ENCODE assay signal across 13 cellular contexts in the genomic region with DNA sequence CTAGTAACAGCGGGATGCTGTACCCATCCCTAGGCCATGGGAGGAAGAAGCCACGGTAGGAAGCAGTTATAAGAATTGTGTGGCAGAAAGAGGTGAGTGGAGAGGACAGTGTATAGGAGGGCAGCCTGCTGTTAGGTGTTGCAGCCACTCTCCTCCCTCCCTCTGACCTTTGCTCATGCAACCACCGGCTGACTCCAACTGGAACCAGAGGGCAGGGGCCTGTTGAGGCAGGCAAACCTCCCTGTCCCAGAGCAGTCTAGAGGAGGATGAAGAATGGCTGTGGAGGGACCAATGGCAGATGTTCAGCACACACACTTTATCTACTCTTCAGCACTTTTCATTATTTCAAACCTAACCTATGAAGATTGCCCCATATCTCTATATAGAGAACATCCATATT.
DNase-seq lines count a peak whose midpoint lies in the region; ATAC-seq and TF ChIP-seq lines count a peak whose summit lies in the region.
"Had no signal": no experiment of that assay in that cellular context is flagged by ENCODE, and none has a peak within 500 bp of the region (broad histone marks: within the 10 kb centered on the region; RNA-seq: fewer than 3 reads in every experiment).

No MANE protein-coding gene starts in this region.

- no peak overlapping the region for H3K27ac ChIP-seq in BLaER1
- H3K27ac ChIP-seq in DOHH2 (ENCODE audit: low read depth, low read length): no peak overlapping the region

- H3K4me1 ChIP-seq in BLaER1: peaks cover 40% of the 10 kb centered on the region
- H3K4me1 ChIP-seq in DOHH2 (ENCODE audit: control insufficient read depth, low read length): peaks cover 20% of the 10 kb centered on the region

- H3K36me3 ChIP-seq in BLaER1 (peaks cover 58% of the 10 kb centered on the region), DOHH2 (ENCODE audit: control insufficient read depth, low read length) (peaks cover 42% of the 10 kb centered on the region)

- no peaks in the 10 kb centered on the region for H3K9me3 ChIP-seq in BLaER1
- H3K9me3 ChIP-seq in DOHH2 (ENCODE audit: control insufficient read depth, insufficient read depth, low read length): no peaks in the 10 kb centered on the region

- no peaks in the 10 kb centered on the region for H3F3A ChIP-seq in DOHH2 (ENCODE audit: control insufficient read depth, insufficient read depth)

- intact Hi-C loops in head of caudate nucleus (cut with DNase I): loop anchor here (10.0 kb wide), 1 partner anchor 206 kb away; a partner anchor contains a TSS

- H3K27me3 ChIP-seq in BLaER1 (no peaks in the 10 kb centered on the region), DOHH2 (ENCODE audit: control insufficient read depth, low read length) (no peaks in the 10 kb centered on the region)

- H3K4me2 ChIP-seq in BLaER1 (peak overlapping the region; percentile 95; the same call in 1 of the 2 replicates), DOHH2 (ENCODE audit: low read length) (0 out of 2 replicates have a peak overlapping the region, but pooled peaks have one; percentile 86)

- no peaks in the 10 kb centered on the region for H3K9me2 ChIP-seq in DOHH2 (replicated peaks; ENCODE audit: control insufficient read depth, low read length)

- peak overlapping the region; percentile 41 for H3K27ac Mint-ChIP-seq in activated naive CD8-positive, alpha-beta T cell
- H3K27ac Mint-ChIP-seq in memory B cell: no peak overlapping the region

- peak overlapping the region; percentile 97 for H3K4me3 Mint-ChIP-seq in activated naive CD8-positive, alpha-beta T cell
- peak overlapping the region; percentile 34 for H3K4me3 Mint-ChIP-seq in memory B cell

- DNase-seq in memory B cell (ENCODE audit: low spot score in 2 of 2) (no peak), SKM-1 treated with dmso at 0.1 percent for 144 hours (lab: John Stamatoyannopoulos, UW; ENCODE audit: unreplicated experiment) (no peak), head of caudate nucleus (no peak), OCI-M1 (lab: John Stamatoyannopoulos, UW) (no peak), GF-D8 (lab: John Stamatoyannopoulos, UW) (no peak)
- DNase-seq: activated CD4-positive, alpha-beta T cell treated with anti-CD3 and anti-CD28 coated beads, Interleukin-2, amount 50 U/mL, for 48 hours; anterior cingulate cortex; dermis blood vessel endothelial cell; MV-4-11; stimulated activated CD4-positive, alpha-beta T cell treated with anti-CD3 and anti-CD28 coated beads, Interleukin-4, amount 100 ng/mL, for 4 hours had no signal

- no peak for ATAC-seq in memory B cell (ENCODE audit: low read depth)

- H3K9me3 Mint-ChIP-seq in activated naive CD8-positive, alpha-beta T cell (ENCODE audit: low read depth): no peaks in the 10 kb centered on the region
- H3K9me3 Mint-ChIP-seq in memory B cell: no peaks in the 10 kb centered on the region

- no peak overlapping the region for H3K4me3 ChIP-seq in BLaER1
- H3K4me3 ChIP-seq in DOHH2 (ENCODE audit: low read length): no peak overlapping the region

- H3K4me1 Mint-ChIP-seq in activated naive CD8-positive, alpha-beta T cell (ENCODE audit: low read depth): peaks cover 39% of the 10 kb centered on the region
- H3K4me1 Mint-ChIP-seq in memory B cell: peaks cover 26% of the 10 kb centered on the region

- H4K20me1 ChIP-seq in BLaER1: peaks cover 57% of the 10 kb centered on the region
- H4K20me1 ChIP-seq in DOHH2 (ENCODE audit: control insufficient read depth, insufficient read depth, low read depth, low read length): 0 out of 2 replicates have a peak, but pooled peaks cover 4% of the 10 kb centered on the region

- H3K9ac ChIP-seq in BLaER1: no peak overlapping the region

- H3K36me3 Mint-ChIP-seq in activated naive CD8-positive, alpha-beta T cell: peaks cover 3% of the 10 kb centered on the region
- peaks cover 16% of the 10 kb centered on the region for H3K36me3 Mint-ChIP-seq in memory B cell

- H3K79me2 ChIP-seq in DOHH2 (ENCODE audit: control insufficient read depth, low read length): peaks cover 52% of the 10 kb centered on the region

- H3K27me3 Mint-ChIP-seq in activated naive CD8-positive, alpha-beta T cell: no peaks in the 10 kb centered on the region
- H3K27me3 Mint-ChIP-seq in memory B cell: no peaks in the 10 kb centered on the region

- no peak for TF ChIP-seq CTCF in DOHH2 (IDR thresholded peaks at IDR 0.05; ENCODE audit: low read depth, low read length, poor library complexity, severe bottlenecking)
